In genomic region chr2:130158631-130159030, GRCh38 we compare ENCODE assay signal across 1 cellular context.
TF ChIP-seq lines count a peak whose summit lies in the region.

No MANE protein-coding gene starts in this region.

TF ChIP-seq in H1, 55 proteins besides CTCF, POLR2A, EP300 and RAD21:
- TF ChIP-seq RFX5 (IDR thresholded peaks at IDR 0.05; ENCODE audit: borderline replicate concordance, low read depth, low read length) (no peak), CHD1 (IDR thresholded peaks at IDR 0.05; ENCODE audit: low read depth, low read length) (no peak), EGR1 (IDR thresholded peaks at IDR 0.05; ENCODE audit: borderline replicate concordance, low read depth, low read length) (no peak), POLR2AphosphoS5 (IDR thresholded peaks at IDR 0.05; ENCODE audit: low read depth, low read length) (peak; percentile 29; the same call in 1 of the 2 replicates), SIRT6 (IDR thresholded peaks at IDR 0.05; ENCODE audit: low read length) (no peak), BACH1 (IDR thresholded peaks at IDR 0.05; ENCODE audit: low read length) (no peak)
